Comparison of ENCODE assay signal across 1 cellular context in the genomic region with DNA sequence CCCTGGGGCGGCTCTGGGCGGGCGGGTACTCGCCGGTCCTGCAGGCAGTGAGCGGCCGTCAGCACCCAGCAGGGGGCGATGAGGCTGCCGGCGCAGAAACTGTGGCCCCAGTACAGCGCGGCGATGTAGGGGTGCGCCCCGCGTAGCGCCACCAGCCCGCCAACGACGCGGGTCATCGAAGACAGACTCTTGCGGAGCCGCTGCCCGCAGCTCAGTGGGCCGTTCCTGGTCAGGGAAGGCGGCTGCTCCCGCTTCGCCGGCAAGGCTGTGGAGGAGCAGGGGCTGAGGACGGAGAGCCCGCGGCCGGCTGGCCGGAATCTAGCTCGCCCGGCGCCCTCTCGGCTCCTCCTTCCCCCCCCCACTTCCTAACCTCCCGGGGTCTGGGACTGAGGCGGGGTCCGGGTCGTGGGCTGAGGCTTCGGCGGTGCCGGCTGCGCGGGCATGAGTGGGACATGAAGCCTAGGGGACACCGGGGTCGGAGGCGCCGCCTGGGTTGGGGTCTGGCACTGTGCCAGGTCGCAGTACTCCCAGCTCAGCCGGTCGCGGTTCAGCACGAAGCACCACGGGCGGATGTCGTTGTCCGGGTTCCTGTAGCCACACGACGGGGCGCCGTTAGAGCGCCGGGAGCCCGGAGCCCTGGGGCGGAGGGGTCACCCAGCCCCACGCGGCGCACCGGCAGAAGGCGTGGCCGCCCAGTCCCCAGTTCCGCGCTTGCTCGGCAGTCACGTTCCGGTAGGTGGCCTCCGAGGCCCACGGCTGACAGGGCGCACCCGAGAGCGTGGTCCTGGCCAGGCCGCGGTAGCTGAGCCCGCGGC.
TF ChIP-seq lines count a peak whose summit lies in the region.

No MANE protein-coding gene starts in this region.

TF ChIP-seq in HepG2, 621 proteins besides CTCF, POLR2A, EP300 and RAD21 (continued from another document and continues in another):
- TF ChIP-seq GLMP (CRISPR knock-in tag; IDR thresholded peaks at IDR 0.05; ENCODE audit: borderline replicate concordance) (no peak), ZNF260 (CRISPR knock-in tag; IDR thresholded peaks at IDR 0.05; ENCODE audit: borderline replicate concordance, low read depth) (no peak), MYC (CRISPR knock-in tag; IDR thresholded peaks at IDR 0.05; ENCODE audit: borderline replicate concordance) (peak; percentile 82; the same call in 1 of the 2 replicates), ZNF547 (CRISPR knock-in tag; IDR thresholded peaks at IDR 0.05) (no peak), ZKSCAN1 (IDR thresholded peaks at IDR 0.05; ENCODE audit: low read length) (no peak), ZNF44 (CRISPR knock-in tag; IDR thresholded peaks at IDR 0.05) (no peak), ZZZ3 (CRISPR knock-in tag; IDR thresholded peaks at IDR 0.05; ENCODE audit: borderline replicate concordance) (no peak), TGIF2 (CRISPR knock-in tag; IDR thresholded peaks at IDR 0.05) (no peak), U2AF1 (optimal IDR thresholded peaks at IDR 0.05; ENCODE audit: low read depth, low read length) (no peak), RAD51 (IDR thresholded peaks at IDR 0.05; ENCODE audit: borderline replicate concordance) (no peak), ZFP36 (IDR thresholded peaks at IDR 0.05; ENCODE audit: borderline replicate concordance, low read depth, low read length, partially characterized antibody) (no peak), ZNF841 (CRISPR knock-in tag; IDR thresholded peaks at IDR 0.05; ENCODE audit: borderline replicate concordance) (no peak), MIXL1 (CRISPR knock-in tag; IDR thresholded peaks at IDR 0.05) (no peak; the same call in 1 of the 2 replicates), ZNF431 (CRISPR knock-in tag; IDR thresholded peaks at IDR 0.05; ENCODE audit: borderline replicate concordance, low read depth) (no peak), ZNF318 (CRISPR knock-in tag; IDR thresholded peaks at IDR 0.05) (no peak), ZNF256 (CRISPR knock-in tag; conservative IDR thresholded peaks at IDR 0.05) (no peak), SMAD9 (CRISPR knock-in tag; IDR thresholded peaks at IDR 0.05) (no peak), ZKSCAN8 (CRISPR knock-in tag; IDR thresholded peaks at IDR 0.05; ENCODE audit: borderline replicate concordance) (no peak), SIX1 (CRISPR knock-in tag; IDR thresholded peaks at IDR 0.05; ENCODE audit: borderline replicate concordance) (no peak), ZNF12 (CRISPR knock-in tag; IDR thresholded peaks at IDR 0.05) (no peak), ZNF784 (CRISPR knock-in tag; IDR thresholded peaks at IDR 0.05; ENCODE audit: borderline replicate concordance) (0 out of 2 replicates have a peak, but pooled peaks have one; percentile 24), ZNF577 (CRISPR knock-in tag; IDR thresholded peaks at IDR 0.05; ENCODE audit: borderline replicate concordance, low read depth) (no peak)
- TF ChIP-seq, protein P1, sequence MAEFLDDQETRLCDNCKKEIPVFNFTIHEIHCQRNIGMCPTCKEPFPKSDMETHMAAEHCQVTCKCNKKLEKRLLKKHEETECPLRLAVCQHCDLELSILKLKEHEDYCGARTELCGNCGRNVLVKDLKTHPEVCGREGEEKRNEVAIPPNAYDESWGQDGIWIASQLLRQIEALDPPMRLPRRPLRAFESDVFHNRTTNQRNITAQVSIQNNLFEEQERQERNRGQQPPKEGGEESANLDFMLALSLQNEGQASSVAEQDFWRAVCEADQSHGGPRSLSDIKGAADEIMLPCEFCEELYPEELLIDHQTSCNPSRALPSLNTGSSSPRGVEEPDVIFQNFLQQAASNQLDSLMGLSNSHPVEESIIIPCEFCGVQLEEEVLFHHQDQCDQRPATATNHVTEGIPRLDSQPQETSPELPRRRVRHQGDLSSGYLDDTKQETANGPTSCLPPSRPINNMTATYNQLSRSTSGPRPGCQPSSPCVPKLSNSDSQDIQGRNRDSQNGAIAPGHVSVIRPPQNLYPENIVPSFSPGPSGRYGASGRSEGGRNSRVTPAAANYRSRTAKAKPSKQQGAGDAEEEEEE (CRISPR knock-in tag; IDR thresholded peaks at IDR 0.05; ENCODE audit: borderline replicate concordance), result no peak
- TF ChIP-seq, protein P2, sequence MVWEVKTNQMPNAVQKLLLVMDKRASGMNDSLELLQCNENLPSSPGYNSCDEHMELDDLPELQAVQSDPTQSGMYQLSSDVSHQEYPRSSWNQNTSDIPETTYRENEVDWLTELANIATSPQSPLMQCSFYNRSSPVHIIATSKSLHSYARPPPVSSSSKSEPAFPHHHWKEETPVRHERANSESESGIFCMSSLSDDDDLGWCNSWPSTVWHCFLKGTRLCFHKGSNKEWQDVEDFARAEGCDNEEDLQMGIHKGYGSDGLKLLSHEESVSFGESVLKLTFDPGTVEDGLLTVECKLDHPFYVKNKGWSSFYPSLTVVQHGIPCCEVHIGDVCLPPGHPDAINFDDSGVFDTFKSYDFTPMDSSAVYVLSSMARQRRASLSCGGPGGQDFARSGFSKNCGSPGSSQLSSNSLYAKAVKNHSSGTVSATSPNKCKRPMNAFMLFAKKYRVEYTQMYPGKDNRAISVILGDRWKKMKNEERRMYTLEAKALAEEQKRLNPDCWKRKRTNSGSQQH (CRISPR knock-in tag; IDR thresholded peaks at IDR 0.05; ENCODE audit: low read depth), result no peak
- TF ChIP-seq, protein P3, sequence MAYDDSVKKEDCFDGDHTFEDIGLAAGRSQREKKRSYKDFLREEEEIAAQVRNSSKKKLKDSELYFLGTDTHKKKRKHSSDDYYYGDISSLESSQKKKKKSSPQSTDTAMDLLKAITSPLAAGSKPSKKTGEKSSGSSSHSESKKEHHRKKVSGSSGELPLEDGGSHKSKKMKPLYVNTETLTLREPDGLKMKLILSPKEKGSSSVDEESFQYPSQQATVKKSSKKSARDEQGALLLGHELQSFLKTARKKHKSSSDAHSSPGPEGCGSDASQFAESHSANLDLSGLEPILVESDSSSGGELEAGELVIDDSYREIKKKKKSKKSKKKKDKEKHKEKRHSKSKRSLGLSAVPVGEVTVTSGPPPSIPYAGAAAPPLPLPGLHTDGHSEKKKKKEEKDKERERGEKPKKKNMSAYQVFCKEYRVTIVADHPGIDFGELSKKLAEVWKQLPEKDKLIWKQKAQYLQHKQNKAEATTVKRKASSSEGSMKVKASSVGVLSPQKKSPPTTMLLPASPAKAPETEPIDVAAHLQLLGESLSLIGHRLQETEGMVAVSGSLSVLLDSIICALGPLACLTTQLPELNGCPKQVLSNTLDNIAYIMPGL (CRISPR knock-in tag; IDR thresholded peaks at IDR 0.05; ENCODE audit: borderline replicate concordance in 1 of 2, low read depth in 1 of 2), result peak; percentile 62 to 69; a peak in 1 of 4 replicates
- TF ChIP-seq, protein P4, sequence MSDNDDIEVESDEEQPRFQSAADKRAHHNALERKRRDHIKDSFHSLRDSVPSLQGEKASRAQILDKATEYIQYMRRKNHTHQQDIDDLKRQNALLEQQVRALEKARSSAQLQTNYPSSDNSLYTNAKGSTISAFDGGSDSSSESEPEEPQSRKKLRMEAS (IDR thresholded peaks at IDR 0.05), result peak; percentile 79
- TF ChIP-seq, protein P5, sequence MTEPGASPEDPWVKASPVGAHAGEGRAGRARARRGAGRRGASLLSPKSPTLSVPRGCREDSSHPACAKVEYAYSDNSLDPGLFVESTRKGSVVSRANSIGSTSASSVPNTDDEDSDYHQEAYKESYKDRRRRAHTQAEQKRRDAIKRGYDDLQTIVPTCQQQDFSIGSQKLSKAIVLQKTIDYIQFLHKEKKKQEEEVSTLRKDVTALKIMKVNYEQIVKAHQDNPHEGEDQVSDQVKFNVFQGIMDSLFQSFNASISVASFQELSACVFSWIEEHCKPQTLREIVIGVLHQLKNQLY (CRISPR knock-in tag; IDR thresholded peaks at IDR 0.05), result no peak
